21 cellular contexts compared by ENCODE assay signal in the genomic region with DNA sequence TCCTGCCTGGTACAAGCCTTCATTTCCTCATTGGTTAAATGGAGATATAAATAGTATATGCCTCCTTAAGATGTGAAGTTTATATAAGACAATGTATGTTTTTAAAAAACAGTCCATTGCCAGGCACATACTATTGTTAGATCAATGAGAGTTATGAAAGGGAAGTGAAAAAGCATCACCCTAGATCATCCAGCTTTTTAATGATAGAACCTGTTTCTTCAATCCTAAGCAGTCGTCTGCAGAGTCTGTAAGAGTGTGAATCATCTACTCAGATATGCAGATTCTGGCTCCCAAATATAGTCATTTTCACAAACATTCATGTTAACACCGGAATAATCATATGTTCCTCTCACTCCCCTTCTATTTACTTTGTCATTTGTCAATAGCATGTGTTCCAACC.
DNase-seq lines count a peak whose midpoint lies in the region; ATAC-seq, FAIRE-seq and TF ChIP-seq lines count a peak whose summit lies in the region.
"Had no signal": no experiment of that assay in that cellular context is flagged by ENCODE, and none has a peak within 500 bp of the region (broad histone marks: within the 10 kb centered on the region; RNA-seq: fewer than 3 reads in every experiment).

No MANE protein-coding gene starts in this region.

- intact Hi-C loops in GM12878 (cut with micrococcal nuclease; ENCODE audit: unreplicated experiment): no loop called here
- intact Hi-C loops in MCF 10A (cut with micrococcal nuclease): no loop called here
- intact Hi-C loops in colonic mucosa (cut with DNase I): loop anchor here (10.0 kb wide), 1 partner anchor 222 kb away; no protein-coding TSS in a partner anchor

- in situ Hi-C loops in GM12878 (cut with MboI): no loop called here

- H3K9me3 Mint-ChIP-seq in MCF 10A (ENCODE audit: unreplicated experiment): no peaks in the 10 kb centered on the region
- H3K9me3 Mint-ChIP-seq: activated CD4-positive, alpha-beta memory T cell treated with anti-CD3 and anti-CD28 coated beads for 36 hours; activated T-cell treated with anti-CD3 and anti-CD28 coated beads, Interleukin-2, amount 50 U/mL, for 72 hours; GM23338; neural crest cell had no signal

- H4K20me1 ChIP-seq in GM12878 (ENCODE audit: control insufficient read depth, insufficient read depth): no peaks in the 10 kb centered on the region

- H3K4me2 ChIP-seq in GM12878 (ENCODE audit: control insufficient read depth, insufficient read depth): peak overlapping the region; percentile 3; the same call in 1 of the 2 replicates
- H3K4me2 ChIP-seq: GM23338 had no signal

- H3K36me3 Mint-ChIP-seq in MCF 10A (ENCODE audit: insufficient read depth, unreplicated experiment): no peaks in the 10 kb centered on the region
- H3K36me3 Mint-ChIP-seq: activated CD4-positive, alpha-beta memory T cell treated with anti-CD3 and anti-CD28 coated beads for 36 hours had no signal

- H3K27me3 ChIP-seq in GM12878 (replicated peaks in 1 of 2; ENCODE audit: control insufficient read depth in 2 of 2, insufficient read depth in 2 of 2, low read length in 1 of 2) (no peaks in the 10 kb centered on the region), colonic mucosa (no peaks in the 10 kb centered on the region)
- H3K27me3 ChIP-seq: cardiac muscle cell, heart left ventricle had no signal

- H3K27ac ChIP-seq in GM12878 (ENCODE audit: control insufficient read depth, insufficient read depth): no peak overlapping the region
- H3K27ac ChIP-seq in colonic mucosa: no peak overlapping the region
- H3K27ac ChIP-seq: cardiac muscle cell, heart left ventricle had no signal

- WGBS in GM12878 (ENCODE audit: insufficient coverage, insufficient replicate concordance, low lambda C conversion rate, missing lambda C conversion rate): 26% methylated on average over 2 of the region's 2 CpGs

- H3K9ac ChIP-seq in GM12878 (ENCODE audit: control insufficient read depth, insufficient read depth, low read length): no peak overlapping the region
- H3K9ac ChIP-seq in colonic mucosa (ENCODE audit: low read depth in 2 of 2, low read length in 2 of 2): no peak overlapping the region

- H3K4me1 ChIP-seq in GM12878 (ENCODE audit: control insufficient read depth, insufficient read depth, low read length): peaks cover 8% of the 10 kb centered on the region
- H3K4me1 ChIP-seq in colonic mucosa: no peaks in the 10 kb centered on the region
- H3K4me1 ChIP-seq: heart left ventricle had no signal

- BruUV-seq in GM12878 (replicated peaks; lab: Mats Ljungman, UMichigan) (no TSS peak), MCF 10A (replicated peaks; lab: Mats Ljungman, UMichigan) (no TSS peak)

- no peak for TF ChIP-seq CTCF in GM12878 (IDR thresholded peaks at IDR 0.05 in 2 of 3, conservative IDR thresholded peaks at IDR 0.05 in 1 of 3; ENCODE audit: control insufficient read depth in 2 of 3, extremely low read depth in 1 of 3, insufficient read depth in 1 of 3, low read depth in 3 of 3, low read length in 3 of 3)
- no peak for TF ChIP-seq CTCF in MCF 10A (IDR thresholded peaks at IDR 0.05; ENCODE audit: unreplicated experiment)
- TF ChIP-seq CTCF in colonic mucosa (IDR thresholded peaks at IDR 0.05): no peak

- RAD21 ChIA-PET in GM12878 (lab: Charles Lee; ENCODE audit: unreplicated experiment): interaction anchor here (1.0 to 1.6 kb wide), 4 partner anchors 24 to 86 kb away, joined by 3 to 5 read pairs (median 3); partner anchors contain the start of gene SLC35F2

- H3K79me2 ChIP-seq in GM12878 (ENCODE audit: control insufficient read depth, insufficient read depth, low read length): no peaks in the 10 kb centered on the region

- H3K4me1 Mint-ChIP-seq in MCF 10A (ENCODE audit: insufficient read depth, unreplicated experiment): no peaks in the 10 kb centered on the region
- H3K4me1 Mint-ChIP-seq: GM23338, neural crest cell had no signal

- CTCF ChIA-PET in GM12878 (lab: Yijun Ruan, JAX): interaction anchor here (0.6 to 2.5 kb wide), 9 partner anchors 8 to 214 kb away, joined by 3 to 7 read pairs (median 3); no protein-coding TSS in a partner anchor
- CTCF ChIA-PET in MCF 10A (lab: Yijun Ruan, JAX): interaction anchor here (1.0 to 2.0 kb wide), 3 partner anchors 8 to 213 kb away, joined by 3 to 9 read pairs (median 5); no protein-coding TSS in a partner anchor

- TF ChIP-seq RAD21 in GM12878 (IDR thresholded peaks at IDR 0.05; ENCODE audit: insufficient read depth, low read depth, low read length): no peak

- H3K9me3 ChIP-seq in GM12878 (replicated peaks; ENCODE audit: control insufficient read depth, insufficient read depth, low read length) (no peaks in the 10 kb centered on the region), colonic mucosa (no peaks in the 10 kb centered on the region)

- TF ChIP-seq EP300 in GM12878 (IDR thresholded peaks at IDR 0.05; ENCODE audit: borderline replicate concordance in 1 of 2, control insufficient read depth in 1 of 2, low read depth in 2 of 2, low read length in 2 of 2): no peak

- POLR2A ChIA-PET in GM12878 (lab: Charles Lee) (no interaction called here), MCF 10A (lab: Yijun Ruan, JAX) (no interaction called here)

- no peak for FAIRE-seq in GM12878 (lab: Jason Lieb, UNC)
- FAIRE-seq: D721Med, kidney, TTC549 had no signal

- H3K27me3 Mint-ChIP-seq in MCF 10A (ENCODE audit: insufficient read depth, unreplicated experiment): no peaks in the 10 kb centered on the region

- H3K4me3 ChIP-seq in GM12878 (no peak overlapping the region), colonic mucosa (no peak overlapping the region)
- H3K4me3 ChIP-seq: cardiac muscle cell, GM23338, heart left ventricle had no signal

- no peak for TF ChIP-seq POLR2A in GM12878 (IDR thresholded peaks at IDR 0.05; ENCODE audit: low read depth, low read length)

- no peak overlapping the region for H3K27ac Mint-ChIP-seq in MCF 10A (ENCODE audit: low read depth, unreplicated experiment)
- H3K27ac Mint-ChIP-seq: activated CD4-positive, alpha-beta memory T cell treated with anti-CD3 and anti-CD28 coated beads for 36 hours; activated T-cell treated with anti-CD3 and anti-CD28 coated beads, Interleukin-2, amount 50 U/mL, for 72 hours; GM23338 had no signal

- no peak overlapping the region for H2AFZ ChIP-seq in GM12878 (ENCODE audit: control insufficient read depth, low read depth, low read length)
- H2AFZ ChIP-seq: GM23338 had no signal

- ATAC-seq in GM18858 (IDR thresholded peaks at IDR 0.05; ENCODE audit: unreplicated experiment) (peak; percentile 56), GM21526 (IDR thresholded peaks at IDR 0.05; ENCODE audit: low FRiP score, unreplicated experiment) (peak; percentile 91), HG03159 (IDR thresholded peaks at IDR 0.05; ENCODE audit: unreplicated experiment) (peak; percentile 82), GM12878 (peak; percentile 92)
- ATAC-seq: activated T-cell treated with anti-CD3 and anti-CD28 coated beads, Interleukin-2, amount 50 U/mL, for 72 hours; GM23338; heart left ventricle; SK-N-SH treated with all-trans-retinoic acid at 6 μM for 48 hours had no signal

- SMC1A ChIA-PET in GM12878 (lab: Charles Lee; ENCODE audit: uncharacterized antibody, unreplicated experiment): interaction anchor here (0.6 to 1.8 kb wide), 4 partner anchors 18 to 121 kb away, joined by 3 to 5 read pairs (median 4); no protein-coding TSS in a partner anchor

- H3K36me3 ChIP-seq in GM12878 (ENCODE audit: control insufficient read depth in 2 of 2, insufficient read depth in 2 of 2, low read length in 1 of 2) (no peaks in the 10 kb centered on the region), colonic mucosa (no peaks in the 10 kb centered on the region)
- H3K36me3 ChIP-seq: cardiac muscle cell, heart left ventricle had no signal

- DNase-seq in GM12878 (ENCODE audit: low read depth, low spot score) (no peak), MCF 10A (ENCODE audit: unreplicated experiment) (no peak), OCI-M2 (lab: John Stamatoyannopoulos, UW; ENCODE audit: unreplicated experiment) (no peak), colonic mucosa (no peak)
- DNase-seq: activated CD4-positive, alpha-beta memory T cell treated with anti-CD3 and anti-CD28 coated beads for 36 hours; activated T-cell treated with anti-CD3 and anti-CD28 coated beads, Interleukin-2, amount 50 U/mL, for 72 hours; effector CD4-positive, alpha-beta T cell; heart left ventricle; kidney; mesendoderm; NCI-H1694 treated with DMSO at 0.1 percent for 48 hours; NCI-H510A had no signal

- no peak overlapping the region for H3K4me3 Mint-ChIP-seq in MCF 10A (ENCODE audit: unreplicated experiment)
- H3K4me3 Mint-ChIP-seq: activated CD4-positive, alpha-beta memory T cell treated with anti-CD3 and anti-CD28 coated beads for 36 hours; activated T-cell treated with anti-CD3 and anti-CD28 coated beads, Interleukin-2, amount 50 U/mL, for 72 hours; GM23338; neural crest cell had no signal

TF ChIP-seq in GM12878, 131 proteins besides CTCF, POLR2A, EP300 and RAD21:
- TF ChIP-seq, protein P1, sequence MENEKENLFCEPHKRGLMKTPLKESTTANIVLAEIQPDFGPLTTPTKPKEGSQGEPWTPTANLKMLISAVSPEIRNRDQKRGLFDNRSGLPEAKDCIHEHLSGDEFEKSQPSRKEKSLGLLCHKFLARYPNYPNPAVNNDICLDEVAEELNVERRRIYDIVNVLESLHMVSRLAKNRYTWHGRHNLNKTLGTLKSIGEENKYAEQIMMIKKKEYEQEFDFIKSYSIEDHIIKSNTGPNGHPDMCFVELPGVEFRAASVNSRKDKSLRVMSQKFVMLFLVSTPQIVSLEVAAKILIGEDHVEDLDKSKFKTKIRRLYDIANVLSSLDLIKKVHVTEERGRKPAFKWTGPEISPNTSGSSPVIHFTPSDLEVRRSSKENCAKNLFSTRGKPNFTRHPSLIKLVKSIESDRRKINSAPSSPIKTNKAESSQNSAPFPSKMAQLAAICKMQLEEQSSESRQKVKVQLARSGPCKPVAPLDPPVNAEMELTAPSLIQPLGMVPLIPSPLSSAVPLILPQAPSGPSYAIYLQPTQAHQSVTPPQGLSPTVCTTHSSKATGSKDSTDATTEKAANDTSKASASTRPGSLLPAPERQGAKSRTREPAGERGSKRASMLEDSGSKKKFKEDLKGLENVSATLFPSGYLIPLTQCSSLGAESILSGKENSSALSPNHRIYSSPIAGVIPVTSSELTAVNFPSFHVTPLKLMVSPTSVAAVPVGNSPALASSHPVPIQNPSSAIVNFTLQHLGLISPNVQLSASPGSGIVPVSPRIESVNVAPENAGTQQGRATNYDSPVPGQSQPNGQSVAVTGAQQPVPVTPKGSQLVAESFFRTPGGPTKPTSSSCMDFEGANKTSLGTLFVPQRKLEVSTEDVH (IDR thresholded peaks at IDR 0.05; ENCODE audit: low read depth, partially characterized antibody): no peak
- TF ChIP-seq MEF2B (IDR thresholded peaks at IDR 0.05; ENCODE audit: partially characterized antibody, poor library complexity, severe bottlenecking) (peak; percentile 27), SPI1 (IDR thresholded peaks at IDR 0.05; ENCODE audit: borderline replicate concordance, insufficient read depth, low read depth, low read length) (peak; percentile 71)
TF ChIP-seq in GM12878: peak in this region for 2.
